Comparison of ENCODE assay signal across 20 cellular contexts in the genomic region with DNA sequence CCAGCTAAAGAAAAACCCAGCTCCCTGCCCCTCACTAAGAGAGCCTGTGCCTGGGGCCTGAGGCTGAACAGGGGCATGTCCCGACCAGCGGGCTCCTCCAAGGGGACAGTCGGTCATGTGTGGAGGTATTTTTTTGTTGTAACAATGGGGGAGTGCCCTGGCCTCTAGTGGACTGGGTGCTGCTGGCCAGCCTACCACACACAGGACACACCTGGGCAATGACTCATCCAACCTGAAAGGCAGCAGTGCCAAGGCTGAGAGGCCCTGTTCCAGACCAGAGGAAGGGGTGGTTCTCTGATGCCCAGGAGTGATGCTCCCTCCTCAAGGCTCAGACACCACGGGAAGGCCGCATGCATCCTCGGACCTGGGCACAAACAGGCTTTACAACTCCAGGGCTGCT.
"Had no signal": no experiment of that assay in that cellular context is flagged by ENCODE, and none has a peak within 500 bp of the region (broad histone marks: within the 10 kb centered on the region; RNA-seq: fewer than 3 reads in every experiment).

No MANE protein-coding gene starts in this region.

- H3K4me1 Mint-ChIP-seq: activated CD4-positive, alpha-beta T cell treated with anti-CD3 and anti-CD28 coated beads, Interleukin-2, amount 10 ng/mL, durations not matched to agents 7 days and 5 days; activated naive CD4-positive, alpha-beta T cell treated with anti-CD3 and anti-CD28 coated beads, Interleukin-2, amount 10 ng/mL, durations not matched to agents 7 days and 5 days; activated naive CD8-positive, alpha-beta T cell treated with anti-CD3 and anti-CD28 coated beads for 36 hours; T-cell had no signal

- H3K4me3 Mint-ChIP-seq: activated CD4-positive, alpha-beta memory T cell treated with anti-CD3 and anti-CD28 coated beads for 36 hours; activated CD4-positive, alpha-beta T cell treated with anti-CD3 and anti-CD28 coated beads, Interleukin-2, amount 10 ng/mL, durations not matched to agents 7 days and 5 days; activated naive CD4-positive, alpha-beta T cell treated with anti-CD3 and anti-CD28 coated beads, Interleukin-2, amount 10 ng/mL, durations not matched to agents 7 days and 5 days; activated naive CD8-positive, alpha-beta T cell treated with anti-CD3 and anti-CD28 coated beads for 36 hours; activated T-cell treated with anti-CD3 and anti-CD28 coated beads, Interleukin-2, amount 50 U/mL, for 4 hours; T-cell had no signal

- H3K4me2 ChIP-seq: KMS-11 had no signal

- H3K9me3 ChIP-seq: Peyer's patch had no signal

- H3K27ac Mint-ChIP-seq: activated CD4-positive, alpha-beta memory T cell treated with anti-CD3 and anti-CD28 coated beads for 36 hours; activated CD4-positive, alpha-beta T cell treated with anti-CD3 and anti-CD28 coated beads, Interleukin-2, amount 10 ng/mL, durations not matched to agents 7 days and 5 days; activated naive CD4-positive, alpha-beta T cell treated with anti-CD3 and anti-CD28 coated beads, Interleukin-2, amount 10 ng/mL, durations not matched to agents 7 days and 5 days; activated naive CD8-positive, alpha-beta T cell treated with anti-CD3 and anti-CD28 coated beads for 36 hours; T-cell had no signal

- H3K4me3 ChIP-seq: Peyer's patch had no signal

- ATAC-seq: activated T-cell treated with anti-CD3 and anti-CD28 coated beads, Interleukin-2, amount 50 U/mL, for 4 hours; T-cell had no signal

- DNase-seq: activated CD4-positive, alpha-beta memory T cell treated with anti-CD3 and anti-CD28 coated beads for 36 hours; activated CD4-positive, alpha-beta T cell treated with anti-CD3 and anti-CD28 coated beads, Interleukin-2, amount 10 ng/mL, durations not matched to agents 7 days and 5 days; activated CD4-positive, CD25-positive, alpha-beta regulatory T cell; activated CD8-positive, alpha-beta memory T cell treated with anti-CD3 and anti-CD28 coated beads for 24 hours; activated gamma-delta T cell treated with Interleukin-2 at 50 U/mL for 16 hours; activated naive CD4-positive, alpha-beta T cell treated with anti-CD3 and anti-CD28 coated beads, Interleukin-2, amount 10 ng/mL, durations not matched to agents 7 days and 5 days; activated naive CD8-positive, alpha-beta T cell treated with anti-CD3 and anti-CD28 coated beads for 36 hours; activated T-cell treated with anti-CD3 and anti-CD28 coated beads, Interleukin-2, amount 50 U/mL, for 4 hours; brain microvascular endothelial cell; MM.1S; NCI-H1105; NCI-H1436; NCI-H1694 treated with DMSO at 0.1 percent for 48 hours; NCI-H2029 treated with DMSO at 0.1 percent for 48 hours; NCI-H510A treated with DMSO at 0.1 percent for 48 hours; Peyer's patch; SIG-M5; T-cell; T-helper 2 cell had no signal

- H3K9me3 Mint-ChIP-seq: activated CD4-positive, alpha-beta memory T cell treated with anti-CD3 and anti-CD28 coated beads for 36 hours; activated CD4-positive, alpha-beta T cell treated with anti-CD3 and anti-CD28 coated beads, Interleukin-2, amount 10 ng/mL, durations not matched to agents 7 days and 5 days; activated naive CD8-positive, alpha-beta T cell treated with anti-CD3 and anti-CD28 coated beads for 36 hours; activated T-cell treated with anti-CD3 and anti-CD28 coated beads, Interleukin-2, amount 50 U/mL, for 4 hours; T-cell had no signal

- H3K9ac ChIP-seq: KMS-11 had no signal

- H3K4me1 ChIP-seq: Peyer's patch had no signal

- H3K36me3 ChIP-seq: brain microvascular endothelial cell, Peyer's patch had no signal

- H3K27ac ChIP-seq: brain microvascular endothelial cell, KMS-11, Peyer's patch had no signal

- H3K27me3 ChIP-seq: brain microvascular endothelial cell, Peyer's patch had no signal

- H3K27me3 Mint-ChIP-seq: activated CD4-positive, alpha-beta T cell treated with anti-CD3 and anti-CD28 coated beads, Interleukin-2, amount 10 ng/mL, durations not matched to agents 7 days and 5 days; activated naive CD4-positive, alpha-beta T cell treated with anti-CD3 and anti-CD28 coated beads, Interleukin-2, amount 10 ng/mL, durations not matched to agents 7 days and 5 days had no signal
